In genomic region chr4:7451800-7452199, GRCh38 we compare ENCODE assay signal across 30 cellular contexts. TPM values are rescaled to one million over a fixed set of nuclear protein-coding genes. Genes with fewer than 3 reads are reported as not detected.
"Had no signal": no experiment of that assay in that cellular context is flagged by ENCODE, and none has a peak within 500 bp of the region (broad histone marks: within the 10 kb centered on the region; RNA-seq: fewer than 3 reads in every experiment).

No MANE protein-coding gene starts in this region.

- H3K27me3 ChIP-seq: cardiac muscle cell, Peyer's patch had no signal

- H3K9me3 Mint-ChIP-seq: activated T-cell treated with anti-CD3 and anti-CD28 coated beads, Interleukin-2, amount 50 U/mL, for 24 hours; activated T-helper 1 cell treated with anti-CD3 and anti-CD28 coated beads, Interleukin-12 subunit alpha, Interleukin-12 subunit beta, Interleukin-2, Interleukin-4 antibody, amounts not matched to agents 30 ng/mL and 10 ng/mL and 1 ng/mL, durations not matched to agents 14 hours and 24 hours and 36 hours; brain; T-helper 1 cell treated with Interleukin-12 subunit alpha and Interleukin-12 subunit beta and Interleukin-4 antibody, amounts not matched to agents 30 μg/mL and 1 μg/mL, for 36 hours had no signal

- H3K27ac ChIP-seq: cardiac muscle cell, Peyer's patch, RWPE1, SK-N-MC had no signal

- H3K4me3 Mint-ChIP-seq: activated CD4-positive, alpha-beta T cell treated with anti-CD3 and anti-CD28 coated beads, Interleukin-2, amount 10 ng/mL, durations not matched to agents 24 days and 14 days; activated CD8-positive, alpha-beta memory T cell treated with anti-CD3 and anti-CD28 coated beads, Interleukin-2, amount 10 ng/mL, durations not matched to agents 7 days and 5 days; activated naive CD8-positive, alpha-beta T cell; activated T-cell treated with anti-CD3 and anti-CD28 coated beads, Interleukin-2, amount 50 U/mL, for 24 hours; activated T-helper 1 cell treated with anti-CD3 and anti-CD28 coated beads, Interleukin-12 subunit alpha, Interleukin-12 subunit beta, Interleukin-2, Interleukin-4 antibody, amounts not matched to agents 30 ng/mL and 10 ng/mL and 1 ng/mL, durations not matched to agents 14 hours and 24 hours and 36 hours; brain; T-helper 1 cell treated with Interleukin-12 subunit alpha and Interleukin-12 subunit beta and Interleukin-4 antibody, amounts not matched to agents 30 μg/mL and 1 μg/mL, for 36 hours had no signal

- H3K27ac Mint-ChIP-seq: activated CD4-positive, alpha-beta T cell treated with anti-CD3 and anti-CD28 coated beads, Interleukin-2, amount 10 ng/mL, durations not matched to agents 24 days and 14 days; activated CD8-positive, alpha-beta memory T cell treated with anti-CD3 and anti-CD28 coated beads, Interleukin-2, amount 10 ng/mL, durations not matched to agents 7 days and 5 days; activated naive CD8-positive, alpha-beta T cell; activated T-cell treated with anti-CD3 and anti-CD28 coated beads, Interleukin-2, amount 50 U/mL, for 24 hours; activated T-helper 1 cell treated with anti-CD3 and anti-CD28 coated beads, Interleukin-12 subunit alpha, Interleukin-12 subunit beta, Interleukin-2, Interleukin-4 antibody, amounts not matched to agents 30 ng/mL and 10 ng/mL and 1 ng/mL, durations not matched to agents 14 hours and 24 hours and 36 hours; T-helper 1 cell treated with Interleukin-12 subunit alpha and Interleukin-12 subunit beta and Interleukin-4 antibody, amounts not matched to agents 30 μg/mL and 1 μg/mL, for 36 hours had no signal

- H3K4me1 ChIP-seq: Peyer's patch had no signal

- FAIRE-seq: astrocyte, K562 had no signal

- H3K9me3 ChIP-seq: Peyer's patch had no signal

- DNase-seq: activated CD4-positive, alpha-beta T cell treated with anti-CD3 and anti-CD28 coated beads, Interleukin-2, amount 10 ng/mL, durations not matched to agents 24 days and 14 days; activated CD4-positive, alpha-beta T cell treated with anti-CD3 and anti-CD28 coated beads, Interleukin-2, amount 50 U/mL, for 48 hours; activated CD4-positive, CD25-positive, alpha-beta regulatory T cell treated with anti-CD3 and anti-CD28 coated beads, Interleukin-2, amount 50 U/mL, for 72 hours; activated CD8-positive, alpha-beta memory T cell treated with anti-CD3 and anti-CD28 coated beads, Interleukin-2, amount 10 ng/mL, durations not matched to agents 7 days and 5 days; activated effector memory CD4-positive, alpha-beta T cell treated with Interleukin-2 at 50 U/mL for 16 hours; activated naive CD4-positive, alpha-beta T cell; activated T-cell treated with anti-CD3 and anti-CD28 coated beads, Interleukin-2, amount 50 U/mL, for 24 hours; amygdala; cerebellar nuclear complex; Karpas-422; MM.1S; NCI-H1105 treated with DMSO at 0.1 percent for 48 hours; NCI-H1436 treated with DMSO at 0.1 percent for 48 hours; NCI-H187; NCI-H2081; NCI-H510A treated with DMSO at 0.1 percent for 48 hours; NCI-H69; NK-92 treated with Interleukin-12 subunit alpha and Interleukin-12 subunit beta, amount 100 ng/mL, for 24 hours; OCI-M1; Peyer's patch; SW 1271 had no signal

- H3K36me3 Mint-ChIP-seq: activated CD8-positive, alpha-beta memory T cell treated with anti-CD3 and anti-CD28 coated beads, Interleukin-2, amount 10 ng/mL, durations not matched to agents 7 days and 5 days; activated naive CD8-positive, alpha-beta T cell; brain had no signal

- H3K27me3 Mint-ChIP-seq: activated CD4-positive, alpha-beta T cell treated with anti-CD3 and anti-CD28 coated beads, Interleukin-2, amount 10 ng/mL, durations not matched to agents 24 days and 14 days; activated CD8-positive, alpha-beta memory T cell treated with anti-CD3 and anti-CD28 coated beads, Interleukin-2, amount 10 ng/mL, durations not matched to agents 7 days and 5 days; activated naive CD8-positive, alpha-beta T cell; activated T-cell treated with anti-CD3 and anti-CD28 coated beads, Interleukin-2, amount 50 U/mL, for 24 hours had no signal

- H3K36me3 ChIP-seq: cardiac muscle cell, Peyer's patch had no signal

- H3K4me1 Mint-ChIP-seq: activated CD4-positive, alpha-beta T cell treated with anti-CD3 and anti-CD28 coated beads, Interleukin-2, amount 10 ng/mL, durations not matched to agents 24 days and 14 days; activated CD8-positive, alpha-beta memory T cell treated with anti-CD3 and anti-CD28 coated beads, Interleukin-2, amount 10 ng/mL, durations not matched to agents 7 days and 5 days; brain had no signal

- ATAC-seq: activated CD8-positive, alpha-beta memory T cell treated with anti-CD3 and anti-CD28 coated beads, Interleukin-2, amount 10 ng/mL, durations not matched to agents 7 days and 5 days; K562 had no signal

- H3K4me3 ChIP-seq: cardiac muscle cell, K562, Peyer's patch, SK-N-MC had no signal

RNA-seq across cellular contexts. Expression of gene PSAPL1, which starts 17.1 kb away (rescaled TPM):
- total RNA-seq: activated CD4-positive, alpha-beta T cell treated with anti-CD3 and anti-CD28 coated beads, Interleukin-2, amount 10 ng/mL, durations not matched to agents 24 days and 14 days; activated CD8-positive, alpha-beta memory T cell treated with anti-CD3 and anti-CD28 coated beads, Interleukin-2, amount 10 ng/mL, durations not matched to agents 7 days and 5 days; activated T-helper 1 cell treated with anti-CD3 and anti-CD28 coated beads, Interleukin-12 subunit alpha, Interleukin-12 subunit beta, Interleukin-2, Interleukin-4 antibody, amounts not matched to agents 30 ng/mL and 10 ng/mL and 1 ng/mL, durations not matched to agents 14 hours and 24 hours and 36 hours; astrocyte; K562; Peyer's patch had no signal
- polyA plus RNA-seq: K562 had no signal
